Comparison of ENCODE assay signal across 33 cellular contexts in the genomic region with DNA sequence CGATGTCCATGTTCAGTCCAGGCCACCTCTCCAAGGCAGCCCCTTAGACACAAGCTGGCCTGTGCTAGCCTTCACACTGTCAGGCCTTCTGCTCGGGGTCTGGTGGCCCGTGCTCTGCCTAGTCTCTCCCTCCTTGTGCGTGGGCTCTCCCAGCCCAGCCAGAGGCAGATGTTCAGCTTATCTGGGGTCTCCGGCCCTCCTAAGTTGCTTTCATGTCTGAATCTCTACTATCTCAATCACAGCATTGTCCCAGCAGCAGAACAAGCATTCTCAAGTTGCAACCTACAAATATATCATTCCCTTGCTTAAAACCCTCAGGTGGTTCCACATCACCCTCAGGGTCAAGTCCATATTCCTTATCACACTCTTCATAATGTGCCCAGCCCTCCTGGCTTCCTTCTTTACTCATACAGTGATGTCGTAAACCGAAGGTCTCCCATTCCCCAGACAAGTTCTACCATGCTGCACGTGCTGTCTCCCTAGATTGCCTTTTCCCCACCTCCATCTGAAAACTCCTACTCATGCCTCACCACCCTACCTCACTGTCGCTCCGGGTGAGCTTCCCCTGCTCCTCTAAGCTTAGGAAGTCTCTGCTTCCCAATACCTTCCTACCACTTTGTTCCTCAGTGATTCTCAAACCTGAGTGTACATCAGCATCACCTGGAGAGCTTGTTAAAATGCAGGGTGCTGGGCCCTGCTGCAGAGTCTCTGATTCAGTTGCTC. TPM values are rescaled to one million over a fixed set of nuclear protein-coding genes. Genes with fewer than 3 reads are reported as not detected.
DNase-seq lines count a peak whose midpoint lies in the region; ATAC-seq and TF ChIP-seq lines count a peak whose summit lies in the region.
"Had no signal": no experiment of that assay in that cellular context is flagged by ENCODE, and none has a peak within 500 bp of the region (broad histone marks: within the 10 kb centered on the region; RNA-seq: fewer than 3 reads in every experiment).

No MANE protein-coding gene starts in this region.

- H3K36me3 ChIP-seq in SK-N-SH (replicated peaks in 1 of 2; ENCODE audit: control insufficient read depth in 1 of 2, insufficient read depth in 2 of 2, low read length in 1 of 2): no peaks in the 10 kb centered on the region
- H3K36me3 ChIP-seq in naive thymus-derived CD4-positive, alpha-beta T cell (ENCODE audit: control insufficient read depth in 2 of 3, insufficient read depth in 3 of 3, low read length in 3 of 3): no peaks in the 10 kb centered on the region
- H3K36me3 ChIP-seq: pancreas, spleen, transverse colon had no signal

- H3K27ac ChIP-seq in SK-N-SH (ENCODE audit: low read depth in 2 of 2, low read length in 1 of 2): no peak overlapping the region
- H3K27ac ChIP-seq in naive thymus-derived CD4-positive, alpha-beta T cell (ENCODE audit: low read depth, low read length): peak overlapping the region; percentile 84
- H3K27ac ChIP-seq: 22Rv1, coronary artery, pancreas, spleen, transverse colon had no signal

- TF ChIP-seq CTCF in SK-N-SH (IDR thresholded peaks at IDR 0.05): no peak

- no peaks in the 10 kb centered on the region for H3K9me3 ChIP-seq in SK-N-SH
- H3K9me3 ChIP-seq in naive thymus-derived CD4-positive, alpha-beta T cell (ENCODE audit: control insufficient read depth in 2 of 3, low read length in 3 of 3): no peaks in the 10 kb centered on the region
- H3K9me3 ChIP-seq: mucosa of descending colon, pancreas, spleen, transverse colon had no signal

- no peaks in the 10 kb centered on the region for H3F3A ChIP-seq in SK-N-SH (replicated peaks; ENCODE audit: insufficient read depth)

- peaks cover 60% of the 10 kb centered on the region; the same call in 1 of the 2 replicates for H3K27me3 ChIP-seq in SK-N-SH (ENCODE audit: insufficient read depth)
- no peaks in the 10 kb centered on the region for H3K27me3 ChIP-seq in naive thymus-derived CD4-positive, alpha-beta T cell (ENCODE audit: control insufficient read depth in 2 of 2, insufficient read depth in 2 of 2, low read length in 2 of 2)
- H3K27me3 ChIP-seq: pancreas, transverse colon had no signal

- no peaks in the 10 kb centered on the region for H3K9me2 ChIP-seq in SK-N-SH

- H3K9ac ChIP-seq in SK-N-SH: no peak overlapping the region

- intact Hi-C loops in naive thymus-derived CD4-positive, alpha-beta T cell (cut with micrococcal nuclease): loop anchor here in 1 of 2 donors (10.0 kb wide), 1 partner anchor 1598 kb away; no protein-coding TSS in a partner anchor

- H3K9me3 Mint-ChIP-seq in stimulated activated naive CD8-positive, alpha-beta T cell treated with anti-CD3 and anti-CD28 coated beads, Interleukin-15, Interleukin-2, amounts not matched to agents 100 ng/mL and 50 ng/mL, for 24 hours: no peaks in the 10 kb centered on the region
- H3K9me3 Mint-ChIP-seq in naive thymus-derived CD4-positive, alpha-beta T cell: peaks cover 0 to 3% (median 0%) of the 10 kb centered on the region in 11 donors
- H3K9me3 Mint-ChIP-seq: activated T-helper 1 cell treated with anti-CD3 and anti-CD28 coated beads, Interleukin-12 subunit alpha, Interleukin-12 subunit beta, Interleukin-2, Interleukin-4 antibody, amounts not matched to agents 30 ng/mL and 10 ng/mL and 1 ng/mL, durations not matched to agents 14 hours and 24 hours and 36 hours had no signal

- in situ Hi-C loops in ACHN (cut with HindIII; ENCODE audit: low pct_ligation_motif_present, low pct_unique_long_range_greater_than_20kb, low sequenced_read_pairs): no loop called here

- H3K27me3 Mint-ChIP-seq in stimulated activated naive CD8-positive, alpha-beta T cell treated with anti-CD3 and anti-CD28 coated beads, Interleukin-15, Interleukin-2, amounts not matched to agents 100 ng/mL and 50 ng/mL, for 24 hours: no peaks in the 10 kb centered on the region
- H3K27me3 Mint-ChIP-seq in naive thymus-derived CD4-positive, alpha-beta T cell: peaks cover 0 to 4% (median 0%) of the 10 kb centered on the region in 5 donors

- TF ChIP-seq RAD21 in SK-N-SH (IDR thresholded peaks at IDR 0.05; ENCODE audit: low read length): no peak

- CTCF ChIA-PET in SK-N-SH (lab: Yijun Ruan, JAX): no interaction called here
- CTCF ChIA-PET in naive thymus-derived CD4-positive, alpha-beta T cell (lab: Charles Lee): interaction anchor here (0.9 to 1.6 kb wide), 2 partner anchors 13 to 31 kb away, joined by 3 to 6 read pairs; no protein-coding TSS in a partner anchor

- H3K4me3 Mint-ChIP-seq in stimulated activated naive CD8-positive, alpha-beta T cell treated with anti-CD3 and anti-CD28 coated beads, Interleukin-15, Interleukin-2, amounts not matched to agents 100 ng/mL and 50 ng/mL, for 24 hours: no peak overlapping the region
- H3K4me3 Mint-ChIP-seq in naive thymus-derived CD4-positive, alpha-beta T cell: peak overlapping the region in 9 of 10 donors; percentile 46 to 85 (median 69)
- H3K4me3 Mint-ChIP-seq: activated T-helper 1 cell treated with anti-CD3 and anti-CD28 coated beads, Interleukin-12 subunit alpha, Interleukin-12 subunit beta, Interleukin-2, Interleukin-4 antibody, amounts not matched to agents 30 ng/mL and 10 ng/mL and 1 ng/mL, durations not matched to agents 14 hours and 24 hours and 36 hours had no signal

- no peaks in the 10 kb centered on the region for H3K79me2 ChIP-seq in SK-N-SH (ENCODE audit: insufficient read depth)

- no peak overlapping the region for H3K4me2 ChIP-seq in SK-N-SH

- WGBS in SK-N-SH (ENCODE audit: low lambda C conversion rate): 29% methylated on average over 10 of the region's 10 CpGs

- no peaks in the 10 kb centered on the region for H3K4me1 ChIP-seq in SK-N-SH (ENCODE audit: control insufficient read depth in 1 of 2, insufficient read depth in 2 of 2, low read depth in 1 of 2, low read length in 1 of 2)
- peaks cover 6 to 69% of the 10 kb centered on the region in 2 donors for H3K4me1 ChIP-seq in naive thymus-derived CD4-positive, alpha-beta T cell (ENCODE audit: control insufficient read depth in 2 of 2, insufficient read depth in 2 of 2, low read length in 2 of 2)
- H3K4me1 ChIP-seq: pancreas, transverse colon had no signal

- no peak for DNase-seq in SK-N-SH
- DNase-seq in stimulated activated naive CD8-positive, alpha-beta T cell treated with anti-CD3 and anti-CD28 coated beads, Interleukin-15, Interleukin-2, amounts not matched to agents 100 U/mL and 50 U/mL, for 24 hours: no peak
- no peak for DNase-seq in naive thymus-derived CD4-positive, alpha-beta T cell
- DNase-seq in ACHN: no peak
- DNase-seq in NCI-H1436 treated with DMSO at 0.1 percent for 48 hours (lab: John Stamatoyannopoulos, UW): no peak
- DNase-seq in NCI-H2081 (lab: John Stamatoyannopoulos, UW): no peak
- DNase-seq: activated CD4-positive, alpha-beta T cell treated with anti-CD3 and anti-CD28 coated beads for 4 hours; caudate nucleus; effector memory CD4-positive, alpha-beta T cell; HCEC 1CT; Kasumi-1; mammary epithelial cell; mucosa of descending colon; NCI-H1417 treated with DMSO at 0.1 percent for 48 hours; NCI-H345; NCI-H748 treated with DMSO at 0.1 percent for 48 hours; pancreas; Right ventricle myocardium superior; spleen; stimulated activated CD4-positive, alpha-beta T cell treated with anti-CD3 and anti-CD28 coated beads, Interleukin-2, amount 100 ng/mL, for 48 hours; T-helper 9 cell; transverse colon had no signal

- no peak for TF ChIP-seq EP300 in SK-N-SH (IDR thresholded peaks at IDR 0.05; ENCODE audit: borderline replicate concordance in 1 of 2, low read depth in 1 of 2, low read length in 1 of 2)

- H2AFZ ChIP-seq in SK-N-SH (ENCODE audit: low read depth): no peak overlapping the region

- H4K20me1 ChIP-seq in SK-N-SH (ENCODE audit: insufficient read depth): no peaks in the 10 kb centered on the region

- POLR2A ChIA-PET in SK-N-SH (lab: Yijun Ruan, JAX): no interaction called here
- POLR2A ChIA-PET in naive thymus-derived CD4-positive, alpha-beta T cell (lab: Charles Lee): interaction anchor here (0.8 to 13.8 kb wide), 8 partner anchors 9 to 251 kb away, joined by 3 to 227 read pairs (median 8); a partner anchor contains a TSS

- ATAC-seq in SK-N-SH treated with all-trans-retinoic acid at 6 μM for 48 hours: no peak
- no peak for ATAC-seq in stimulated activated naive CD8-positive, alpha-beta T cell treated with anti-CD3 and anti-CD28 coated beads, Interleukin-15, Interleukin-2, amounts not matched to agents 100 U/mL and 50 U/mL, for 24 hours
- ATAC-seq in naive thymus-derived CD4-positive, alpha-beta T cell: no peak
- ATAC-seq: HepG2, mucosa of descending colon, pancreas had no signal

- H3K36me3 Mint-ChIP-seq in stimulated activated naive CD8-positive, alpha-beta T cell treated with anti-CD3 and anti-CD28 coated beads, Interleukin-15, Interleukin-2, amounts not matched to agents 100 ng/mL and 50 ng/mL, for 24 hours (ENCODE audit: low read depth): no peaks in the 10 kb centered on the region
- H3K36me3 Mint-ChIP-seq in naive thymus-derived CD4-positive, alpha-beta T cell: peaks cover 4 to 31% (median 14%) of the 10 kb centered on the region in 5 donors

- peak overlapping the region; percentile 42 for H3K27ac Mint-ChIP-seq in stimulated activated naive CD8-positive, alpha-beta T cell treated with anti-CD3 and anti-CD28 coated beads, Interleukin-15, Interleukin-2, amounts not matched to agents 100 ng/mL and 50 ng/mL, for 24 hours
- peak overlapping the region in 8 of 9 donors; percentile 94 to 99 (median 98) for H3K27ac Mint-ChIP-seq in naive thymus-derived CD4-positive, alpha-beta T cell

- H3K4me3 ChIP-seq in SK-N-SH (ENCODE audit: low read depth in 2 of 2, low read length in 1 of 2): no peak overlapping the region
- H3K4me3 ChIP-seq in naive thymus-derived CD4-positive, alpha-beta T cell (ENCODE audit: low read length): no peak overlapping the region
- H3K4me3 ChIP-seq: coronary artery, mucosa of descending colon, pancreas, spleen, transverse colon had no signal

- peaks cover 72% of the 10 kb centered on the region for H3K4me1 Mint-ChIP-seq in stimulated activated naive CD8-positive, alpha-beta T cell treated with anti-CD3 and anti-CD28 coated beads, Interleukin-15, Interleukin-2, amounts not matched to agents 100 ng/mL and 50 ng/mL, for 24 hours (ENCODE audit: low read depth)
- H3K4me1 Mint-ChIP-seq in naive thymus-derived CD4-positive, alpha-beta T cell: peaks cover 39 to 97% (median 94%) of the 10 kb centered on the region in 7 donors

RNA-seq across cellular contexts. Expression of a gene that starts 1.5 kb away (rescaled TPM):
- polyA plus RNA-seq in SK-N-SH (2012; rRNA removed): not detected in 2 replicates
- polyA plus RNA-seq in SK-N-SH (2012; cell fraction: cytosol; rRNA removed): not detected in 2 replicates
- not detected in 2 replicates for polyA plus RNA-seq in SK-N-SH (2012; cell fraction: nucleus; rRNA removed)
- 10 to 100 TPM in 4 of 5 experiments, 1 to 10 TPM in 1; 1.0 to 96.4 (median 65.6) TPM for total RNA-seq in naive thymus-derived CD4-positive, alpha-beta T cell
- 10 to 100 TPM in 1 of 2 donors, 1 to 10 TPM in 1; 6.2 to 11.1 TPM for polyA plus RNA-seq in naive thymus-derived CD4-positive, alpha-beta T cell
- total RNA-seq: activated T-helper 1 cell treated with anti-CD3 and anti-CD28 coated beads, Interleukin-12 subunit alpha, Interleukin-12 subunit beta, Interleukin-2, Interleukin-4 antibody, amounts not matched to agents 30 ng/mL and 10 ng/mL and 1 ng/mL, durations not matched to agents 14 hours and 24 hours and 36 hours; Daoy; epithelial cell of proximal tubule; glomerular endothelial cell; HepG2; mammary epithelial cell; mucosa of descending colon; pancreas; Right ventricle myocardium superior; subcutaneous adipose tissue; transverse colon had no signal
- polyA plus RNA-seq: HepG2, mammary epithelial cell, neural cell, pancreas had no signal

RNA-seq across cellular contexts. Expression of a gene that starts 15.6 kb away (rescaled TPM):
- polyA plus RNA-seq in SK-N-SH (2012; rRNA removed): not detected in 2 replicates
- polyA plus RNA-seq in SK-N-SH (2012; cell fraction: cytosol; rRNA removed): not detected in 2 replicates
- not detected in 2 replicates for polyA plus RNA-seq in SK-N-SH (2012; cell fraction: nucleus; rRNA removed)
- 100 to 1,000 TPM in 3 of 5 experiments, 10 to 100 TPM in 1, 1 to 10 TPM in 1; 2.1 to 149 (median 104) TPM for total RNA-seq in naive thymus-derived CD4-positive, alpha-beta T cell
- polyA plus RNA-seq in naive thymus-derived CD4-positive, alpha-beta T cell: under 1 TPM in 1 of 2 donors, not detected in 1; 0.71 TPM
- total RNA-seq: activated T-helper 1 cell treated with anti-CD3 and anti-CD28 coated beads, Interleukin-12 subunit alpha, Interleukin-12 subunit beta, Interleukin-2, Interleukin-4 antibody, amounts not matched to agents 30 ng/mL and 10 ng/mL and 1 ng/mL, durations not matched to agents 14 hours and 24 hours and 36 hours; Daoy; epithelial cell of proximal tubule; glomerular endothelial cell; HepG2; mammary epithelial cell; mucosa of descending colon; Right ventricle myocardium superior; subcutaneous adipose tissue; transverse colon had no signal
- polyA plus RNA-seq: HepG2, mammary epithelial cell, neural cell, pancreas had no signal

RNA-seq across cellular contexts. Expression of a gene that starts 35.2 kb away (rescaled TPM):
- not detected in 2 replicates for polyA plus RNA-seq in SK-N-SH (2012; rRNA removed)
- not detected in 2 replicates for polyA plus RNA-seq in SK-N-SH (2012; cell fraction: cytosol; rRNA removed)
- not detected in 2 replicates for polyA plus RNA-seq in SK-N-SH (2012; cell fraction: nucleus; rRNA removed)
- 1 to 10 TPM in 3 of 5 experiments, under 1 TPM in 1, not detected in 1; 0.29 to 2.3 (median 2.0) TPM for total RNA-seq in naive thymus-derived CD4-positive, alpha-beta T cell
- 1 to 10 TPM; 2.4 to 4.7 TPM for polyA plus RNA-seq in naive thymus-derived CD4-positive, alpha-beta T cell
- total RNA-seq: activated T-helper 1 cell treated with anti-CD3 and anti-CD28 coated beads, Interleukin-12 subunit alpha, Interleukin-12 subunit beta, Interleukin-2, Interleukin-4 antibody, amounts not matched to agents 30 ng/mL and 10 ng/mL and 1 ng/mL, durations not matched to agents 14 hours and 24 hours and 36 hours; epithelial cell of proximal tubule; glomerular endothelial cell; HepG2; mammary epithelial cell; pancreas; Right ventricle myocardium superior; subcutaneous adipose tissue; transverse colon had no signal
- polyA plus RNA-seq: HepG2, mammary epithelial cell, neural cell had no signal

RNA-seq across cellular contexts. Expression of a gene that starts 43.2 kb away (rescaled TPM):
- polyA plus RNA-seq in SK-N-SH (2012; rRNA removed): not detected in 2 replicates
- not detected in 2 replicates for polyA plus RNA-seq in SK-N-SH (2012; cell fraction: cytosol; rRNA removed)
- polyA plus RNA-seq in SK-N-SH (2012; cell fraction: nucleus; rRNA removed): not detected in 2 replicates
- 1 to 10 TPM in 2 of 5 experiments, under 1 TPM in 2, not detected in 1; 0.12 to 1.2 (median 0.90) TPM for total RNA-seq in naive thymus-derived CD4-positive, alpha-beta T cell
- not detected for polyA plus RNA-seq in naive thymus-derived CD4-positive, alpha-beta T cell
- total RNA-seq: activated T-helper 1 cell treated with anti-CD3 and anti-CD28 coated beads, Interleukin-12 subunit alpha, Interleukin-12 subunit beta, Interleukin-2, Interleukin-4 antibody, amounts not matched to agents 30 ng/mL and 10 ng/mL and 1 ng/mL, durations not matched to agents 14 hours and 24 hours and 36 hours; Daoy; epithelial cell of proximal tubule; glomerular endothelial cell; HepG2; mammary epithelial cell; mucosa of descending colon; pancreas; Right ventricle myocardium superior; spleen; subcutaneous adipose tissue; transverse colon had no signal
- polyA plus RNA-seq: HepG2, neural cell, pancreas, spleen had no signal
